Comparison of ENCODE assay signal across 8 cellular contexts in the genomic region with DNA sequence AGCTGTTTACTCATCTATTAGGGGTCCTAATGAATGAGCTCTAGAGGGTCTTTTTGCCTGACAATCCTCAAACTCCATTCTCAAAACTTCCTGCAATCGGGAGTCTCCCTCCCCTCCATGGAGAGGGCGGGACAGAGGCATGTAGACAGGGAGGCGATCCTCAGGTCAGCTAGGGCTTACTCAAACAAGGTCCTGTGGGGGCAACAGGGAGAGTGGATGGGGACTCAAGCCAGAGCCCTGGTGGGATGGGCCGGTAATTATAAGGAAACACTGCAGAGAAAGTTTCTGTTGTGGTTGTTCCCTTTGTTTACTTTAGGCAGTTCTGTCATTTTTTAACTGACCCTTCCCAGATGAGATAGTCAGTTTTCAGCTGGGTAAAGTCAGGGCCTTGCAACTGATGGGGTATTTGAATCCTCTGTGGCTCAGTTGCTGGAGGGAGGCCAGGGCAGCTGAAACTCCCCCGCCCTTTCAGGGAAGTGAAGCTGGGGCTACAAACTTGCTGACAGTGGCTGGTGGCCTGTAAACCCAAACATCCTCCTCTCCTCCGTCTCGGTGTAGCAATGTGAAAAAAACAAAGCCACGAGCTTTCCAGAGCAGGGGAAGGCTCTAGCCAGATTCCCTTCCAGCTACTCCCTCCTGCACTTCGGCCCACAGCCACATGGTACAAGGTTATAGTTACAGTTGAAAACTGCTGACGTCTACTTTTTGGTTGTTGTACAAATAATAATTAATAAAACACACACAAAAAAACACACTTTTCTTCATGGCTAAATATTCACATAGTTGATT. TPM values are rescaled to one million over a fixed set of nuclear protein-coding genes. Genes with fewer than 3 reads are reported as not detected.
DNase-seq lines count a peak whose midpoint lies in the region; ATAC-seq and TF ChIP-seq lines count a peak whose summit lies in the region.
"Not testable (repeated sequence)": the region's sequence is repeated elsewhere in the genome, so short reads cannot be mapped to it uniquely, and the experiment has no call there.

No MANE protein-coding gene starts in this region.

- CTCF ChIA-PET in CD4-positive, alpha-beta T cell (lab: Charles Lee); OCI-LY7 (lab: Charles Lee; ENCODE audit: unreplicated experiment): not testable (repeated sequence)

- not testable (repeated sequence) for H3K27ac Mint-ChIP-seq in CD4-positive, alpha-beta T cell; activated naive CD8-positive, alpha-beta T cell treated with anti-CD3 and anti-CD28 coated beads, Interleukin-2, amount 50 U/mL, for 24 hours; stimulated activated naive B cell treated with anti-CD40 and anti-IgM and Interleukin-4, amounts not matched to agents 10 μg/mL and 1 μg/mL and 100 μg/mL, for 72 hours

- H3K27me3 Mint-ChIP-seq in CD4-positive, alpha-beta T cell; activated naive CD8-positive, alpha-beta T cell treated with anti-CD3 and anti-CD28 coated beads, Interleukin-2, amount 50 U/mL, for 24 hours; stimulated activated naive B cell treated with anti-CD40 and anti-IgM and Interleukin-4, amounts not matched to agents 10 μg/mL and 1 μg/mL and 100 μg/mL, for 72 hours: not testable (repeated sequence)

- not testable (repeated sequence) for DNase-seq in CD4-positive, alpha-beta T cell; activated naive CD8-positive, alpha-beta T cell treated with anti-CD3 and anti-CD28 coated beads, Interleukin-2, amount 50 U/mL, for 24 hours; stimulated activated naive B cell treated with anti-CD40 and anti-IgM and Interleukin-4, amounts not matched to agents 10 μg/mL and 1 μg/mL and 100 μg/mL, for 72 hours
- DNase-seq in OCI-LY7 (ENCODE audit: low spot score): peak; percentile 15
- DNase-seq in globus pallidus (ENCODE audit: low spot score): peak; percentile 25
- DNase-seq in midbrain (lab: John Stamatoyannopoulos, UW): peak; percentile 11

- H3K9me3 Mint-ChIP-seq in CD4-positive, alpha-beta T cell; activated naive CD8-positive, alpha-beta T cell treated with anti-CD3 and anti-CD28 coated beads, Interleukin-2, amount 50 U/mL, for 24 hours; stimulated activated naive B cell treated with anti-CD40 and anti-IgM and Interleukin-4, amounts not matched to agents 10 μg/mL and 1 μg/mL and 100 μg/mL, for 72 hours: not testable (repeated sequence)

- H3K9me2 ChIP-seq in OCI-LY7 (ENCODE audit: insufficient read depth, low read length): not testable (repeated sequence)

- intact Hi-C loops in CD4-positive, alpha-beta T cell (cut with DNase I, micrococcal nuclease); OCI-LY7 (cut with micrococcal nuclease; ENCODE audit: unreplicated experiment): not testable (repeated sequence)

- H3K4me3 Mint-ChIP-seq in CD4-positive, alpha-beta T cell; activated naive CD8-positive, alpha-beta T cell treated with anti-CD3 and anti-CD28 coated beads, Interleukin-2, amount 50 U/mL, for 24 hours; stimulated activated naive B cell treated with anti-CD40 and anti-IgM and Interleukin-4, amounts not matched to agents 10 μg/mL and 1 μg/mL and 100 μg/mL, for 72 hours: not testable (repeated sequence)

- H2AFZ ChIP-seq in OCI-LY7 (ENCODE audit: low read length): peak overlapping the region; percentile 96

- not testable (repeated sequence) for H3K4me1 Mint-ChIP-seq in CD4-positive, alpha-beta T cell (ENCODE audit: low read depth); activated naive CD8-positive, alpha-beta T cell treated with anti-CD3 and anti-CD28 coated beads, Interleukin-2, amount 50 U/mL, for 24 hours; stimulated activated naive B cell treated with anti-CD40 and anti-IgM and Interleukin-4, amounts not matched to agents 10 μg/mL and 1 μg/mL and 100 μg/mL, for 72 hours

- not testable (repeated sequence) for H3K27me3 ChIP-seq in CD4-positive, alpha-beta T cell (ENCODE audit: control insufficient read depth, insufficient read depth, low read length)

- POLR2A ChIA-PET in CD4-positive, alpha-beta T cell (lab: Charles Lee); OCI-LY7 (lab: Charles Lee): not testable (repeated sequence)

- not testable (repeated sequence) for H3K36me3 ChIP-seq in OCI-LY7 (ENCODE audit: insufficient read depth, low read length)

- BruUV-seq in OCI-LY7 (replicated peaks; lab: Mats Ljungman, UMichigan): not testable (repeated sequence)

- not testable (repeated sequence) for H3K79me2 ChIP-seq in OCI-LY7 (ENCODE audit: insufficient read depth, low read depth, low read length)

- not testable (repeated sequence) for H3K36me3 Mint-ChIP-seq in CD4-positive, alpha-beta T cell (ENCODE audit: low read depth); activated naive CD8-positive, alpha-beta T cell treated with anti-CD3 and anti-CD28 coated beads, Interleukin-2, amount 50 U/mL, for 24 hours (ENCODE audit: low read depth); stimulated activated naive B cell treated with anti-CD40 and anti-IgM and Interleukin-4, amounts not matched to agents 10 μg/mL and 1 μg/mL and 100 μg/mL, for 72 hours

- H3K9me3 ChIP-seq in CD4-positive, alpha-beta T cell (ENCODE audit: control insufficient read depth, low read length); OCI-LY7 (ENCODE audit: low read length): not testable (repeated sequence)

- not testable (repeated sequence) for H3K4me1 ChIP-seq in OCI-LY7 (ENCODE audit: insufficient read depth, low read length, poor library complexity, severe bottlenecking)

- not testable (repeated sequence) for TF ChIP-seq CTCF in CD4-positive, alpha-beta T cell (IDR thresholded peaks at IDR 0.05); OCI-LY7 (conservative IDR thresholded peaks at IDR 0.05; ENCODE audit: low read length)

- ATAC-seq in CD4-positive, alpha-beta T cell (ENCODE audit: poor library complexity): peak; percentile 24
- ATAC-seq in GM21381 (IDR thresholded peaks at IDR 0.05; ENCODE audit: unreplicated experiment) (peak; percentile 82), HG03095 (IDR thresholded peaks at IDR 0.05; ENCODE audit: unreplicated experiment) (peak; percentile 76)
- peak; percentile 28 for ATAC-seq in activated naive CD8-positive, alpha-beta T cell treated with anti-CD3 and anti-CD28 coated beads, Interleukin-2, amount 50 U/mL, for 24 hours
- peak; percentile 82 to 90 for ATAC-seq in stimulated activated naive B cell treated with anti-CD40 and anti-IgM and Interleukin-4, amounts not matched to agents 10 μg/mL and 1 μg/mL and 100 μg/mL, for 72 hours (replicated peaks)

- H3K27ac ChIP-seq in CD4-positive, alpha-beta T cell (ENCODE audit: low read depth, low read length); OCI-LY7 (ENCODE audit: low read depth, low read length, poor library complexity, severe bottlenecking): not testable (repeated sequence)

- not testable (repeated sequence) for H3K4me3 ChIP-seq in OCI-LY7 (ENCODE audit: low read depth, low read length, poor library complexity, severe bottlenecking)

- peak overlapping the region; percentile 52 for H3K4me2 ChIP-seq in OCI-LY7 (ENCODE audit: low read length)

- not testable (repeated sequence) for H4K20me1 ChIP-seq in OCI-LY7 (ENCODE audit: insufficient read depth, low read length)

RNA-seq across cellular contexts. Expression of a gene that starts 44.5 kb away (rescaled TPM):
- total RNA-seq in CD4-positive, alpha-beta T cell: 10 to 100 TPM; 23.2 to 24.9 TPM
- 11.9 and 12.7 TPM in 2 replicates for total RNA-seq in OCI-LY7 (2014; rRNA removed; shearing (Covaris generic))
- total RNA-seq in OCI-LY7 (2022): 23.5 and 24.9 TPM in 2 replicates

Comparison
In these comparisons a context has a peak if more than half of its experiments do, and no peak if none do; other contexts are left out.
1. ATAC-seq: peak in every context shown above with its lines; median percentile 86 in stimulated activated naive B cell treated with anti-CD40 and anti-IgM and Interleukin-4, amounts not matched to agents 10 μg/mL and 1 μg/mL and 100 μg/mL, for 72 hours; 82 in GM21381; 76 in HG03095; 28 in activated naive CD8-positive, alpha-beta T cell treated with anti-CD3 and anti-CD28 coated beads, Interleukin-2, amount 50 U/mL, for 24 hours; 24 in CD4-positive, alpha-beta T cell.